In genomic region chr18:7642491-7642890, GRCh38 we compare ENCODE assay signal across 23 cellular contexts.
"Had no signal": no experiment of that assay in that cellular context is flagged by ENCODE, and none has a peak within 500 bp of the region (broad histone marks: within the 10 kb centered on the region; RNA-seq: fewer than 3 reads in every experiment).

No MANE protein-coding gene starts in this region.

- DNase-seq: dermis blood vessel endothelial cell; effector memory CD4-positive, alpha-beta T cell; erythroblast; esophagus squamous epithelium; left ventricle myocardium superior; lower lobe of right lung; naive thymus-derived CD8-positive, alpha-beta T cell; occipital lobe; pancreas; stimulated activated CD4-positive, alpha-beta T cell treated with anti-CD3 and anti-CD28 coated beads, Interleukin-2, amount 100 ng/mL, for 24 hours; stimulated activated CD4-positive, alpha-beta T cell treated with anti-CD3 and anti-CD28 coated beads, Interleukin-4, amount 100 ng/mL, for 24 hours; stimulated activated naive CD4-positive, alpha-beta T cell treated with Interleukin-2 at 50 U/mL for 16 hours; substantia nigra; testis; tibial artery had no signal

- H3K4me3 ChIP-seq: coronary artery, esophagus squamous epithelium, lower lobe of right lung, pancreas, prostate gland, right atrium auricular region, testis, tibial artery had no signal

- H3K27ac ChIP-seq: coronary artery, esophagus squamous epithelium, lower lobe of right lung, pancreas, prostate gland, right atrium auricular region, testis, tibial artery had no signal

- ATAC-seq: left ventricle myocardium superior; lower lobe of right lung; naive thymus-derived CD8-positive, alpha-beta T cell; pancreas; sciatic nerve; stimulated activated effector memory CD8-positive, alpha-beta T cell treated with anti-CD3 and anti-CD28 coated beads, Interleukin-12 subunit alpha, Interleukin-12 subunit beta, amount 100 ng/mL, for 72 hours had no signal

- H3K4me1 ChIP-seq: esophagus squamous epithelium, testis had no signal

- H3K27me3 ChIP-seq: esophagus squamous epithelium, pancreas, right atrium auricular region, testis, tibial artery had no signal

- H3K36me3 ChIP-seq: esophagus squamous epithelium, lower lobe of right lung, pancreas, prostate gland, right atrium auricular region, tibial artery had no signal

- H3K9me3 ChIP-seq: esophagus squamous epithelium, lower lobe of right lung, pancreas, prostate gland, right atrium auricular region, testis, tibial artery had no signal

- FAIRE-seq: endothelial cell of umbilical vein, frontal cortex, keratinocyte, pancreas had no signal
